Comparison of ENCODE assay signal across 2 cellular contexts in the genomic region with DNA sequence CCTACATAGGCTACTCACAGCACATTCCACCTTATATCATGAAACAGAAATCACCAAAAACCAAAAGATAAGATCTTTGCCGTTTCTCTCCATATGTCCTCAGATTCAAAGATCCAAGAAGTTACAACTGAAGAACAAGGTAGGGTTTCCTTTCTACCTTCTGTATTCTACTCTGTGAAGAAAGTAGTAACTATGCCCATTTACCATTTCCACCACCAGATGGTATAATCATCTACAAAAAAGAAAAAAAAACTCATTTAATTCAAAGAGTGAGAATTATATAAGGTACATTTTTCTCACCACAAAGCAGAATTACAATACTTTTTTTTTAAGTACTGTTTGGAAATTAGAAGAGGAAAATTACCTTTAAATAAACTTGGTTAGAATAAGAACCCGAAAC.
TF ChIP-seq lines count a peak whose summit lies in the region.

No MANE protein-coding gene starts in this region.

TF ChIP-seq in SK-N-SH, 30 proteins besides CTCF, POLR2A, EP300 and RAD21 (continued from another document):
- TF ChIP-seq SMC3 (IDR thresholded peaks at IDR 0.05; ENCODE audit: low read depth, low read length), result no peak
- TF ChIP-seq CHD2 (IDR thresholded peaks at IDR 0.05; ENCODE audit: low read length, partially characterized antibody), result no peak
- no peak for TF ChIP-seq GATA2 (CRISPR knock-in tag; IDR thresholded peaks at IDR 0.05)
- TF ChIP-seq TCF12 (IDR thresholded peaks at IDR 0.05), result no peak
- TF ChIP-seq, protein P1, sequence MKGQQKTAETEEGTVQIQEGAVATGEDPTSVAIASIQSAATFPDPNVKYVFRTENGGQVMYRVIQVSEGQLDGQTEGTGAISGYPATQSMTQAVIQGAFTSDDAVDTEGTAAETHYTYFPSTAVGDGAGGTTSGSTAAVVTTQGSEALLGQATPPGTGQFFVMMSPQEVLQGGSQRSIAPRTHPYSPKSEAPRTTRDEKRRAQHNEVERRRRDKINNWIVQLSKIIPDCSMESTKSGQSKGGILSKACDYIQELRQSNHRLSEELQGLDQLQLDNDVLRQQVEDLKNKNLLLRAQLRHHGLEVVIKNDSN (IDR thresholded peaks at IDR 0.05; ENCODE audit: borderline replicate concordance, low read depth), result no peak
- TF ChIP-seq, protein P2, sequence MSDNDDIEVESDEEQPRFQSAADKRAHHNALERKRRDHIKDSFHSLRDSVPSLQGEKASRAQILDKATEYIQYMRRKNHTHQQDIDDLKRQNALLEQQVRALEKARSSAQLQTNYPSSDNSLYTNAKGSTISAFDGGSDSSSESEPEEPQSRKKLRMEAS (IDR thresholded peaks at IDR 0.05; ENCODE audit: low read depth), result no peak

TF ChIP-seq in SK-N-SH treated with all-trans-retinoic acid at 6 μM for 48 hours, 23 proteins besides CTCF, POLR2A, EP300 and RAD21 (continued from another document):
- TF ChIP-seq, protein P3, sequence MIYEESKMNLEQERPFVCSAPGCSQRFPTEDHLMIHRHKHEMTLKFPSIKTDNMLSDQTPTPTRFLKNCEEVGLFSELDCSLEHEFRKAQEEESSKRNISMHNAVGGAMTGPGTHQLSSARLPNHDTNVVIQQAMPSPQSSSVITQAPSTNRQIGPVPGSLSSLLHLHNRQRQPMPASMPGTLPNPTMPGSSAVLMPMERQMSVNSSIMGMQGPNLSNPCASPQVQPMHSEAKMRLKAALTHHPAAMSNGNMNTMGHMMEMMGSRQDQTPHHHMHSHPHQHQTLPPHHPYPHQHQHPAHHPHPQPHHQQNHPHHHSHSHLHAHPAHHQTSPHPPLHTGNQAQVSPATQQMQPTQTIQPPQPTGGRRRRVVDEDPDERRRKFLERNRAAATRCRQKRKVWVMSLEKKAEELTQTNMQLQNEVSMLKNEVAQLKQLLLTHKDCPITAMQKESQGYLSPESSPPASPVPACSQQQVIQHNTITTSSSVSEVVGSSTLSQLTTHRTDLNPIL (CRISPR knock-in tag; IDR thresholded peaks at IDR 0.05; ENCODE audit: low read depth), result no peak
- TF ChIP-seq ZNF565 (CRISPR knock-in tag; conservative IDR thresholded peaks at IDR 0.05; ENCODE audit: low read depth) (no peak), CSDC2 (CRISPR knock-in tag; IDR thresholded peaks at IDR 0.05) (no peak), ZFP3 (CRISPR knock-in tag; IDR thresholded peaks at IDR 0.05) (no peak), SNAI2 (CRISPR knock-in tag; IDR thresholded peaks at IDR 0.05) (no peak), ISL1 (CRISPR knock-in tag; IDR thresholded peaks at IDR 0.05) (no peak), ZNF70 (CRISPR knock-in tag; IDR thresholded peaks at IDR 0.05) (no peak), PPARA (CRISPR knock-in tag; IDR thresholded peaks at IDR 0.05; ENCODE audit: borderline replicate concordance) (no peak), ZNF8 (CRISPR knock-in tag; IDR thresholded peaks at IDR 0.05) (no peak), TOX (CRISPR knock-in tag; IDR thresholded peaks at IDR 0.05; ENCODE audit: borderline replicate concordance) (no peak), ZFP30 (CRISPR knock-in tag; IDR thresholded peaks at IDR 0.05) (no peak), ARNTL (CRISPR knock-in tag; IDR thresholded peaks at IDR 0.05; ENCODE audit: borderline replicate concordance, low read depth) (no peak)
- TF ChIP-seq, protein P4, sequence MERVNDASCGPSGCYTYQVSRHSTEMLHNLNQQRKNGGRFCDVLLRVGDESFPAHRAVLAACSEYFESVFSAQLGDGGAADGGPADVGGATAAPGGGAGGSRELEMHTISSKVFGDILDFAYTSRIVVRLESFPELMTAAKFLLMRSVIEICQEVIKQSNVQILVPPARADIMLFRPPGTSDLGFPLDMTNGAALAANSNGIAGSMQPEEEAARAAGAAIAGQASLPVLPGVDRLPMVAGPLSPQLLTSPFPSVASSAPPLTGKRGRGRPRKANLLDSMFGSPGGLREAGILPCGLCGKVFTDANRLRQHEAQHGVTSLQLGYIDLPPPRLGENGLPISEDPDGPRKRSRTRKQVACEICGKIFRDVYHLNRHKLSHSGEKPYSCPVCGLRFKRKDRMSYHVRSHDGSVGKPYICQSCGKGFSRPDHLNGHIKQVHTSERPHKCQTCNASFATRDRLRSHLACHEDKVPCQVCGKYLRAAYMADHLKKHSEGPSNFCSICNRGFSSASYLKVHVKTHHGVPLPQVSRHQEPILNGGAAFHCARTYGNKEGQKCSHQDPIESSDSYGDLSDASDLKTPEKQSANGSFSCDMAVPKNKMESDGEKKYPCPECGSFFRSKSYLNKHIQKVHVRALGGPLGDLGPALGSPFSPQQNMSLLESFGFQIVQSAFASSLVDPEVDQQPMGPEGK (CRISPR knock-in tag; IDR thresholded peaks at IDR 0.05; ENCODE audit: borderline replicate concordance), result no peak
